1 cellular context compared by ENCODE assay signal in the genomic region with DNA sequence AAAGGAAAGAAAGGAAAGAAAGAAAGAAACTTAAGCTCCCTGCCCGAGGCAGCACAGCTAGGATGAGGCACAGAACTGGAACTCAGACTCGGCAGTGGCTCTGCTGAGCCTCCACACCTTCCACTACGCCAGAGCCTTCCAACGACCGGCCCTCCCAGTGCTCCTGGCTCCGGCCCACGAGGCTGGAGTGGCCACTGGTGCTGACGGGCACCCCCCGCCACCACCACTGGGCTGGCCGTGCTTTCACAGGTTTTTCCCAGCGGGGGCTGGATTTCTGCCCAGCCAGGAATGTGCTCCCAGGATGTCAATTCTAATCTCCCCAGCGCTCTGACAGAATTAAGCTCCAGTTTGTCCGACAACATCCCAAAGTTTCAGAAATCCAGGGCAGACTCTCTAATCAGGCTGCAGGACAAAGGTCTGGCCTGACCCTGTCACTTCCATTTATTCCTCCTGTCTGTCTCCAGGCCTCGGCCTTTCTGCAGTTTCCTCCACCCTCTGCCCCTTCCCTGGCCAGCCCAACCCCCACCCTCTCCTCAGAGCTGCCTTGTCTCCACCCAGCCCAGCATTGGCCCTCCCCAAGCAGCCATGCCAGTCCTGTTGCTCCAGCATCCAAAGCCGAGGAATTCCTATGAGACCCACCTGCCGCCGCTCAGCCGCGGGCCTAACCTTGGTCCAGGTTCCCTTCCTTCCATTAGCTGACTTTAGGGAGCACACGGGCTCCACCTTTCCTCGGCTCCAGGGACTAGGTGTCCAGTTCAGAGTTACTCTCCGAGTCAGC.
TF ChIP-seq lines count a peak whose summit lies in the region.

No MANE protein-coding gene starts in this region.

TF ChIP-seq in IMR-90, 13 proteins besides CTCF, POLR2A, EP300 and RAD21:
- TF ChIP-seq, protein P1, sequence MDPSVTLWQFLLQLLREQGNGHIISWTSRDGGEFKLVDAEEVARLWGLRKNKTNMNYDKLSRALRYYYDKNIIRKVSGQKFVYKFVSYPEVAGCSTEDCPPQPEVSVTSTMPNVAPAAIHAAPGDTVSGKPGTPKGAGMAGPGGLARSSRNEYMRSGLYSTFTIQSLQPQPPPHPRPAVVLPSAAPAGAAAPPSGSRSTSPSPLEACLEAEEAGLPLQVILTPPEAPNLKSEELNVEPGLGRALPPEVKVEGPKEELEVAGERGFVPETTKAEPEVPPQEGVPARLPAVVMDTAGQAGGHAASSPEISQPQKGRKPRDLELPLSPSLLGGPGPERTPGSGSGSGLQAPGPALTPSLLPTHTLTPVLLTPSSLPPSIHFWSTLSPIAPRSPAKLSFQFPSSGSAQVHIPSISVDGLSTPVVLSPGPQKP (IDR thresholded peaks at IDR 0.05; ENCODE audit: borderline replicate concordance, low read depth, low read length), result no peak
- no peak for TF ChIP-seq MAZ (IDR thresholded peaks at IDR 0.05; ENCODE audit: borderline replicate concordance, low read depth, low read length)
